In genomic region chr2:23549051-23549450, GRCh38 we compare ENCODE assay signal across 11 cellular contexts.
DNase-seq lines count a peak whose midpoint lies in the region; ATAC-seq and TF ChIP-seq lines count a peak whose summit lies in the region.
"Had no signal": no experiment of that assay in that cellular context is flagged by ENCODE, and none has a peak within 500 bp of the region (broad histone marks: within the 10 kb centered on the region; RNA-seq: fewer than 3 reads in every experiment).

No MANE protein-coding gene starts in this region.

- no TSS peak for BruUV-seq in Panc1 (replicated peaks; lab: Mats Ljungman, UMichigan)

- no peak overlapping the region for H3K4me3 ChIP-seq in Panc1 (ENCODE audit: low read depth in 2 of 2, low read length in 2 of 2)

- H3K4me1 ChIP-seq in Panc1 (ENCODE audit: control insufficient read depth, insufficient read depth, low read length) = peaks cover 17% of the 10 kb centered on the region

- ATAC-seq in Panc1 = peak; percentile 47; the same call in 1 of the 2 replicates

- CTCF ChIA-PET in Panc1 (lab: Charles Lee) = interaction anchor here (0.6 kb wide), 1 partner anchor 107 kb away, joined by 3 read pairs; no protein-coding TSS in a partner anchor
- CTCF ChIA-PET in activated naive CD4-positive, alpha-beta T cell treated with anti-CD3 and anti-CD28 coated beads for 36 hours (lab: Charles Lee) = no interaction called here
- CTCF ChIA-PET in RWPE1 (lab: Yijun Ruan, JAX) = no interaction called here

- POLR2A ChIA-PET in Panc1 (lab: Charles Lee) (no interaction called here), RWPE1 (lab: Yijun Ruan, JAX; ENCODE audit: low non-redundant PET) (no interaction called here)

- H3K27ac ChIP-seq in Panc1 (ENCODE audit: low read length) = 0 out of 2 replicates have a peak overlapping the region, but pooled peaks have one; percentile 34
- H3K27ac ChIP-seq in RWPE1 = no peak overlapping the region

- H3K36me3 Mint-ChIP-seq in nephron progenitor cell (ENCODE audit: low read depth) = no peaks in the 10 kb centered on the region
- H3K36me3 Mint-ChIP-seq in activated naive CD4-positive, alpha-beta T cell treated with anti-CD3 and anti-CD28 coated beads for 36 hours (ENCODE audit: low read depth) = no peaks in the 10 kb centered on the region

- peaks cover 7% of the 10 kb centered on the region for H3K27me3 Mint-ChIP-seq in nephron progenitor cell (ENCODE audit: low read depth, poor library complexity)
- H3K27me3 Mint-ChIP-seq in activated naive CD4-positive, alpha-beta T cell treated with anti-CD3 and anti-CD28 coated beads for 36 hours (ENCODE audit: low read depth) = no peaks in the 10 kb centered on the region

- no peaks in the 10 kb centered on the region for H3K9me3 Mint-ChIP-seq in nephron progenitor cell
- no peaks in the 10 kb centered on the region for H3K9me3 Mint-ChIP-seq in activated naive CD4-positive, alpha-beta T cell treated with anti-CD3 and anti-CD28 coated beads for 36 hours

- H3K36me3 ChIP-seq in Panc1 (ENCODE audit: control insufficient read depth, insufficient read depth, low read length) = no peaks in the 10 kb centered on the region

- peak overlapping the region; percentile 47 for H3K4me3 Mint-ChIP-seq in nephron progenitor cell
- no peak overlapping the region for H3K4me3 Mint-ChIP-seq in activated naive CD4-positive, alpha-beta T cell treated with anti-CD3 and anti-CD28 coated beads for 36 hours

- H3K27me3 ChIP-seq in Panc1 (ENCODE audit: control insufficient read depth, insufficient read depth, low read length) = no peaks in the 10 kb centered on the region

- DNase-seq in DMS 273 (lab: John Stamatoyannopoulos, UW; ENCODE audit: unreplicated experiment) (peak; percentile 76), NCI-H1694 (lab: John Stamatoyannopoulos, UW) (peak; percentile 65), Panc1 (ENCODE audit: low read depth, low spot score) (no peak), nephron progenitor cell (peak; percentile 29), RWPE1 (ENCODE audit: low spot score) (no peak), mucosa of gallbladder (ENCODE audit: low spot score) (no peak), GDM1 (lab: John Stamatoyannopoulos, UW) (no peak)
- DNase-seq in activated naive CD4-positive, alpha-beta T cell treated with anti-CD3 and anti-CD28 coated beads for 36 hours = no peak
- DNase-seq: activated CD4-positive, alpha-beta T cell treated with anti-CD3 and anti-CD28 coated beads for 4 hours; amygdala; stimulated activated CD4-positive, alpha-beta T cell treated with anti-CD3 and anti-CD28 coated beads, Interleukin-2, amount 100 ng/mL, for 24 hours had no signal

- H3K9me3 ChIP-seq in Panc1 (ENCODE audit: control insufficient read depth, insufficient read depth, low read depth, low read length) = no peaks in the 10 kb centered on the region

- TF ChIP-seq CTCF in Panc1 (IDR thresholded peaks at IDR 0.05) = no peak
- no peak for TF ChIP-seq CTCF in nephron progenitor cell (IDR thresholded peaks at IDR 0.05)
- no peak for TF ChIP-seq CTCF in RWPE1 (conservative IDR thresholded peaks at IDR 0.05; ENCODE audit: low read depth)

- in situ Hi-C loops in Panc1 (cut with HindIII; ENCODE audit: low pct_unique_long_range_greater_than_20kb, low sequenced_read_pairs) = no loop called here

- no peak overlapping the region for H3K27ac Mint-ChIP-seq in nephron progenitor cell
- no peak overlapping the region for H3K27ac Mint-ChIP-seq in activated naive CD4-positive, alpha-beta T cell treated with anti-CD3 and anti-CD28 coated beads for 36 hours

- H3K4me1 Mint-ChIP-seq in nephron progenitor cell = peaks cover 83% of the 10 kb centered on the region
- no peaks in the 10 kb centered on the region for H3K4me1 Mint-ChIP-seq in activated naive CD4-positive, alpha-beta T cell treated with anti-CD3 and anti-CD28 coated beads for 36 hours (ENCODE audit: low read depth)

- intact Hi-C loops in Panc1 (cut with micrococcal nuclease; ENCODE audit: unreplicated experiment) = no loop called here
- intact Hi-C loops in activated naive CD4-positive, alpha-beta T cell treated with anti-CD3 and anti-CD28 coated beads for 36 hours (cut with micrococcal nuclease) = no loop called here

Comparison
In these comparisons a context has a peak if more than half of its experiments do, and no peak if none do; other contexts are left out.
1. DNase-seq: peak in DMS 273 (single experiment), NCI-H1694 (single experiment) and nephron progenitor cell (single experiment); none in Panc1 (single experiment), activated naive CD4-positive, alpha-beta T cell treated with anti-CD3 and anti-CD28 coated beads for 36 hours (single experiment), RWPE1 (single experiment), mucosa of gallbladder (single experiment) and GDM1 (single experiment).